ENCODE assay signal across 17 cellular contexts in genomic region chr12:123491481-123491880, GRCh38. TPM values are rescaled to one million over a fixed set of nuclear protein-coding genes. Genes with fewer than 3 reads are reported as not detected.
DNase-seq lines count a peak whose midpoint lies in the region; FAIRE-seq and TF ChIP-seq lines count a peak whose summit lies in the region.
"Had no signal": no experiment of that assay in that cellular context is flagged by ENCODE, and none has a peak within 500 bp of the region (broad histone marks: within the 10 kb centered on the region; RNA-seq: fewer than 3 reads in every experiment).

No MANE protein-coding gene starts in this region.

- TF ChIP-seq CTCF in left ventricle myocardium inferior (IDR thresholded peaks at IDR 0.05; ENCODE audit: borderline replicate concordance) (no peak), VCaP (conservative IDR thresholded peaks at IDR 0.05) (no peak), osteoblast (IDR thresholded peaks at IDR 0.05; ENCODE audit: extremely low read depth, low read depth, low read length) (no peak)

- H3K36me3 ChIP-seq in left ventricle myocardium inferior (peaks cover 12% of the 10 kb centered on the region), osteoblast (ENCODE audit: insufficient read depth, low read length) (peaks cover 4% of the 10 kb centered on the region)

- FAIRE-seq in GM19239 (lab: Jason Lieb, UNC) = no peak
- FAIRE-seq: GM12878, H1 had no signal

- H4K20me1 ChIP-seq in osteoblast (ENCODE audit: insufficient read depth, low read length) = no peaks in the 10 kb centered on the region

- H3K4me2 ChIP-seq in osteoblast (ENCODE audit: insufficient read depth, low read length) = no peak overlapping the region

- intact Hi-C loops in left ventricle myocardium inferior (cut with micrococcal nuclease) (no loop called here), cardiac septum (cut with DNase I) (no loop called here)

- H3K9me3 ChIP-seq in left ventricle myocardium inferior (replicated peaks) = no peaks in the 10 kb centered on the region
- no peaks in the 10 kb centered on the region for H3K9me3 ChIP-seq in osteoblast (ENCODE audit: low read depth, low read length)

- H3K27me3 ChIP-seq in left ventricle myocardium inferior (ENCODE audit: low read depth) (no peaks in the 10 kb centered on the region), osteoblast (ENCODE audit: insufficient read depth, low read length) (no peaks in the 10 kb centered on the region)

- H3K27ac ChIP-seq in left ventricle myocardium inferior (replicated peaks) (peak overlapping the region; percentile 83), VCaP (peak overlapping the region; percentile 64), osteoblast (ENCODE audit: low read depth, low read length) (no peak overlapping the region), substantia nigra (ENCODE audit: low read depth, low read length, poor library complexity, severe bottlenecking) (peak overlapping the region; percentile 16)

- H3K4me3 ChIP-seq in left ventricle myocardium inferior (no peak overlapping the region), osteoblast (ENCODE audit: insufficient read depth, low read length) (no peak overlapping the region)
- H3K4me3 ChIP-seq: GM12878 had no signal

- H3K4me1 ChIP-seq in left ventricle myocardium inferior (peaks cover 51% of the 10 kb centered on the region), osteoblast (ENCODE audit: insufficient read depth, low read length) (no peaks in the 10 kb centered on the region)

- H3K79me2 ChIP-seq in osteoblast (ENCODE audit: insufficient read depth, low read length) = no peaks in the 10 kb centered on the region

- H2AFZ ChIP-seq in osteoblast (ENCODE audit: low read length) = no peak overlapping the region

- DNase-seq in left ventricle myocardium inferior (no peak), cardiac septum (ENCODE audit: low spot score) (no peak), osteoblast (ENCODE audit: insufficient read length, low spot score, missing footprints) (peak; percentile 22), substantia nigra (lab: John Stamatoyannopoulos, UW) (no peak), GM19240 (ENCODE audit: insufficient read length, low spot score) (no peak), GM19239 (ENCODE audit: insufficient read length, low spot score) (no peak)
- DNase-seq in activated effector memory CD4-positive, alpha-beta T cell treated with Interleukin-2 at 50 U/mL for 16 hours = no peak
- DNase-seq: 8988T; AML-193; C1 segment of cervical spinal cord; Calu3; CD4-positive, alpha-beta T cell; DMS 273 treated with DMSO at 0.1 percent for 48 hours; HCEC 1CT had no signal

RNA-seq across cellular contexts. Expression of gene SNRNP35, which starts 33.5 kb away (rescaled TPM):
- total RNA-seq in left ventricle myocardium inferior (23.0 TPM), cardiac septum (24.3 TPM), osteoblast (10.3 and 15.6 TPM in 2 replicates)

RNA-seq across cellular contexts. Expression of gene RILPL1, which starts 42.0 kb away (rescaled TPM):
- total RNA-seq in left ventricle myocardium inferior (89.7 TPM), cardiac septum (85.3 TPM), osteoblast (14.7 and 16.3 TPM in 2 replicates)

RNA-seq across cellular contexts. Expression of gene RILPL2, which starts 55.0 kb away (rescaled TPM):
- total RNA-seq in left ventricle myocardium inferior = 2.2 TPM
- total RNA-seq in cardiac septum = 1.6 TPM
- 5.1 and 5.3 TPM in 2 replicates for total RNA-seq in osteoblast
